ENCODE assay signal across 8 cellular contexts in the genomic region with DNA sequence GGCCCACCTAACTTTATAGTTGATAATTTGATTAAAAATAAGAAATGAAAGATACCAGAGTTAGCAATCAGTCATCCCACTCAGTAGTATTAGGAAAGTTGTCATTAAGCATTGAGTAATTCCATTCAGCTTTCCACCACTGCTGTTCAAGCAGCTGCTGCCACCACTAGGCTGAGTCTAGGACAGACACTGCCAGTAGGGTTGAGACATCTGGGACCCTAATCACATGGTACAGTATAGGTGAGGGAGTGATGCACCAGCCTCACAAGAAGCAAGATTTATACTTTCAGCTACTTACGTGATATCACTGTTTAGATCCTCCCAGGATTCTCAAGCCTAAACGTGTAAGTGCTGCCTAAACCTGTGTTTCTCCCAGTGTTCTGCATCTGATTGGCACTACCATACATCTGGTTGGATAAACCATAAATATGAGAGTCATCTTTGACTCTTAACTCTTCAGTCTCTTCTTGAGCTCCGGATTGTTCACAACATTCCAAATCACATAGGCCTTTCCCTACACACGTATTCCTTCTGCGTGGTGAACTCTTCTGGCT. TPM values are rescaled to one million over a fixed set of nuclear protein-coding genes. Genes with fewer than 3 reads are reported as not detected.
A peak's percentile ranks its signal among the peaks of the same experiment; 100 is the strongest.
DNase-seq lines count a peak whose midpoint lies in the region; ATAC-seq and TF ChIP-seq lines count a peak whose summit lies in the region.

No MANE protein-coding gene starts in this region.

- ATAC-seq in GM18868 (IDR thresholded peaks at IDR 0.05; ENCODE audit: unreplicated experiment), result peak; percentile 29
- ATAC-seq in mucosa of descending colon, result no peak
- no peak for ATAC-seq in sciatic nerve

- TF ChIP-seq CTCF in brain (conservative IDR thresholded peaks at IDR 0.05) (no peak), mucosa of descending colon (IDR thresholded peaks at IDR 0.05) (no peak)

- H4K8ac ChIP-seq in trophoblast cell (ENCODE audit: low read depth, low read length), result no peak overlapping the region

- H3K23ac ChIP-seq in trophoblast cell (ENCODE audit: low read length), result no peak overlapping the region

- H3K27me3 ChIP-seq in BLaER1, result no peaks in the 10 kb centered on the region
- H3K27me3 ChIP-seq in trophoblast cell (ENCODE audit: insufficient read depth, low read length), result no peaks in the 10 kb centered on the region

- H3K4me1 ChIP-seq in BLaER1 (peaks cover 22% of the 10 kb centered on the region), trophoblast cell (ENCODE audit: control insufficient read depth in 1 of 2, insufficient read depth in 2 of 2, low read length in 2 of 2) (peaks cover 0 to 3% of the 10 kb centered on the region in 2 experiments), mucosa of descending colon (ENCODE audit: low read depth) (no peaks in the 10 kb centered on the region)

- H3K27me3 Mint-ChIP-seq in brain, result peaks cover 9% of the 10 kb centered on the region

- peak overlapping the region; percentile 75 for H3K4ac ChIP-seq in trophoblast cell (ENCODE audit: low read depth, low read length)

- peak overlapping the region; percentile 77 for H3K4me2 ChIP-seq in BLaER1
- no peak overlapping the region for H3K4me2 ChIP-seq in trophoblast cell (ENCODE audit: low read length)

- peaks cover 38% of the 10 kb centered on the region for H3K4me1 Mint-ChIP-seq in brain

- H3K9me3 Mint-ChIP-seq in brain, result no peaks in the 10 kb centered on the region

- no peak overlapping the region for H4K12ac ChIP-seq in trophoblast cell (ENCODE audit: low read depth, low read length)

- H4K20me1 ChIP-seq in BLaER1, result peaks cover 79% of the 10 kb centered on the region

- H3K79me2 ChIP-seq in trophoblast cell (ENCODE audit: control insufficient read depth, insufficient read depth, low read length, poor library complexity), result peaks cover 14% of the 10 kb centered on the region

- H3K36me3 ChIP-seq in BLaER1 (peaks cover 53% of the 10 kb centered on the region), trophoblast cell (ENCODE audit: control insufficient read depth in 1 of 2, insufficient read depth in 2 of 2, low read length in 2 of 2) (peaks cover 9 to 10% of the 10 kb centered on the region in 2 experiments), mucosa of descending colon (ENCODE audit: low read depth) (peaks cover 15% of the 10 kb centered on the region)

- H3K14ac ChIP-seq in trophoblast cell (ENCODE audit: low read length), result no peak overlapping the region

- H3K18ac ChIP-seq in trophoblast cell (ENCODE audit: low read length), result no peak overlapping the region

- H3K27ac Mint-ChIP-seq in brain, result peak overlapping the region in 4 of 5 experiments; percentile 25 to 99 (median 58)

- DNase-seq in NCI-H82 treated with DMSO at 0.1 percent for 48 hours (lab: John Stamatoyannopoulos, UW; ENCODE audit: unreplicated experiment) (peak; percentile 69), trophoblast cell (peak; percentile 16 to 21), mucosa of descending colon (no peak), sciatic nerve (ENCODE audit: low spot score) (no peak), DMS114 treated with DMSO at 0.1 percent for 48 hours (lab: John Stamatoyannopoulos, UW; ENCODE audit: unreplicated experiment) (no peak)

- intact Hi-C loops in mucosa of descending colon (cut with DNase I, micrococcal nuclease) (no loop called here), sciatic nerve (cut with DNase I) (no loop called here)

- H3K27ac ChIP-seq in BLaER1 (no peak overlapping the region), trophoblast cell (ENCODE audit: low read depth, low read length) (no peak overlapping the region)

- no peak overlapping the region for H2AK5ac ChIP-seq in trophoblast cell (ENCODE audit: low read length)

- H2BK5ac ChIP-seq in trophoblast cell (ENCODE audit: low read depth, low read length, poor library complexity), result no peak overlapping the region

- no CpG with 5 or more reads among the region's 5 CpGs for WGBS in trophoblast cell (ENCODE audit: extremely low coverage, insufficient coverage, insufficient read length)

- no peak overlapping the region for H2BK12ac ChIP-seq in trophoblast cell (ENCODE audit: low read length)

- H3K9me3 ChIP-seq in BLaER1 (no peaks in the 10 kb centered on the region), trophoblast cell (ENCODE audit: insufficient read depth, low read depth, low read length) (no peaks in the 10 kb centered on the region), mucosa of descending colon (no peaks in the 10 kb centered on the region)

- H3K4me3 Mint-ChIP-seq in brain, result peak overlapping the region; percentile 78 to 91 (median 89)

- H3K79me1 ChIP-seq in trophoblast cell (ENCODE audit: low read length), result peaks cover 8% of the 10 kb centered on the region

- H4K91ac ChIP-seq in trophoblast cell (ENCODE audit: low read depth, low read length), result no peak overlapping the region

- H3K36me3 Mint-ChIP-seq in brain, result peaks cover 59% of the 10 kb centered on the region

- H2AFZ ChIP-seq in trophoblast cell (ENCODE audit: insufficient read depth, low read length, poor library complexity), result no peak overlapping the region

- H3K4me3 ChIP-seq in BLaER1 (no peak overlapping the region), trophoblast cell (ENCODE audit: low read depth, low read length) (no peak overlapping the region), mucosa of descending colon (no peak overlapping the region)

- no peak overlapping the region for H2BK120ac ChIP-seq in trophoblast cell (ENCODE audit: insufficient read depth, low read length, poor library complexity)

- H3K9ac ChIP-seq in BLaER1 (no peak overlapping the region), trophoblast cell (ENCODE audit: low read length) (no peak overlapping the region)

RNA-seq across cellular contexts. Expression of gene UBXN4, which starts 3.2 kb away (rescaled TPM):
- polyA plus RNA-seq in brain (ENCODE audit: insufficient read depth, low read depth, low replicate concordance), result 37.8 TPM
- 57.6 and 59.2 TPM in 2 replicates for polyA plus RNA-seq in trophoblast cell (2013)
- 100 to 1,000 TPM in 1 of 3 donors, 10 to 100 TPM in 2; 87.8 to 110 (median 94.9) TPM for total RNA-seq in mucosa of descending colon
- 122 TPM for total RNA-seq in sciatic nerve

Comparison
In these comparisons a context has a peak if more than half of its experiments do, and no peak if none do; other contexts are left out.
1. DNase-seq: peak in NCI-H82 treated with DMSO at 0.1 percent for 48 hours (single experiment) and trophoblast cell (2 of 2); none in mucosa of descending colon (0 of 3), sciatic nerve (single experiment) and DMS114 treated with DMSO at 0.1 percent for 48 hours (single experiment).